21 cellular contexts compared by ENCODE assay signal in the genomic region with DNA sequence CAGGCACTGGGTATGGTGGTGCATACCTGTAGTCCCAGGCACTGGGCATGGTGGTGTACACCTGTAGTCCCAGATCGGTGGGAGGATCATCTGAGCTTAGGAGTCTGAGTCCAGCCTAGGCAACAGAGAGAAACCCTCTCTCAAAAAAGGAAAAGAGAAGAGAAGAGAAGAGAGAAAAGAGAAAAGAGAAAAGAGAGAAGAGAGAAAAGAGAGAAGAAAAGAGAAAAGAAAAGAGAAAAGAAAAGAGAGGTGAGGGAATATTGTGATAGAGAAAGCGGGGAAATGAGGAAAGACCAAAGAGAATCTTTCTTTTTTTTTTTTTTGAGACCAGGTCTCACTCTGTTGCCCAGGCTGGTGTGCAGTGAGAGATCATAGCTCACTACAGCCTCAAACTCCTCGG.
"Had no signal": no experiment of that assay in that cellular context is flagged by ENCODE, and none has a peak within 500 bp of the region (broad histone marks: within the 10 kb centered on the region; RNA-seq: fewer than 3 reads in every experiment).

No MANE protein-coding gene starts in this region.

- H3K4me3 Mint-ChIP-seq: naive thymus-derived CD4-positive, alpha-beta T cell; nephron progenitor cell; type B pancreatic cell had no signal

- H3K27me3 ChIP-seq: esophagus muscularis mucosa, gastrocnemius medialis, heart right ventricle, sigmoid colon, suprapubic skin, thyroid gland, uterus had no signal

- H3K27ac ChIP-seq: epithelial cell of prostate, esophagus muscularis mucosa, gastrocnemius medialis, heart right ventricle, sigmoid colon, skin epidermis, suprapubic skin, thyroid gland, uterus had no signal

- H3K9me3 ChIP-seq: esophagus muscularis mucosa, gastrocnemius medialis, heart right ventricle, sigmoid colon, suprapubic skin, thyroid gland, uterus had no signal

- DNase-seq: cortex of kidney; effector memory CD4-positive, alpha-beta T cell; gastrocnemius medialis; heart right ventricle; islet precursor cell; mammary epithelial cell; naive thymus-derived CD4-positive, alpha-beta T cell; nephron progenitor cell; posterior cingulate gyrus; sigmoid colon; stimulated activated CD4-positive, alpha-beta T cell treated with anti-CD3 and anti-CD28 coated beads, Interleukin-12 subunit alpha, Interleukin-12 subunit beta, amount 100 ng/mL, for 4 hours; stimulated activated naive CD8-positive, alpha-beta T cell treated with anti-CD3 and anti-CD28 coated beads, Interleukin-15, Interleukin-2, amounts not matched to agents 100 U/mL and 50 U/mL, for 24 hours; thyroid gland; uterus had no signal

- H3K4me1 ChIP-seq: esophagus muscularis mucosa, sigmoid colon, thyroid gland, uterus had no signal

- H3K27ac Mint-ChIP-seq: nephron progenitor cell, type B pancreatic cell had no signal

- H3K27me3 Mint-ChIP-seq: type B pancreatic cell had no signal

- H3K36me3 ChIP-seq: sigmoid colon, suprapubic skin, thyroid gland, uterus had no signal

- FAIRE-seq: endometrium had no signal

- H3K4me1 Mint-ChIP-seq: nephron progenitor cell had no signal

- H3K9me3 Mint-ChIP-seq: naive thymus-derived CD4-positive, alpha-beta T cell; nephron progenitor cell; type B pancreatic cell had no signal

- H3K4me3 ChIP-seq: esophagus muscularis mucosa, gastrocnemius medialis, heart right ventricle, sigmoid colon, skin epidermis, suprapubic skin, thyroid gland, uterus had no signal

- ATAC-seq: gastrocnemius medialis; heart right ventricle; left lobe of liver; naive thymus-derived CD4-positive, alpha-beta T cell; stimulated activated naive CD8-positive, alpha-beta T cell treated with anti-CD3 and anti-CD28 coated beads, Interleukin-15, Interleukin-2, amounts not matched to agents 100 U/mL and 50 U/mL, for 24 hours had no signal

- H3K36me3 Mint-ChIP-seq: naive thymus-derived CD4-positive, alpha-beta T cell; type B pancreatic cell had no signal
